In genomic region chr3:152737021-152737908, GRCh38 we compare ENCODE assay signal across 8 cellular contexts.
A peak's percentile ranks its signal among the peaks of the same experiment; 100 is the strongest.
DNase-seq lines count a peak whose midpoint lies in the region; ATAC-seq, FAIRE-seq and TF ChIP-seq lines count a peak whose summit lies in the region.

No MANE protein-coding gene starts in this region.

- H3K36me3 ChIP-seq in aorta (ENCODE audit: control insufficient read depth in 1 of 2, insufficient read depth in 2 of 2, low read length in 1 of 2), result no peaks in the 10 kb centered on the region

- H3K9me3 ChIP-seq in aorta (ENCODE audit: control insufficient read depth, low read length), result no peaks in the 10 kb centered on the region

- FAIRE-seq in GM12892 (lab: Jason Lieb, UNC) (peak; percentile 93), RCC 7860 (lab: Jason Lieb, UNC) (no peak)

- H3K27me3 ChIP-seq in aorta (ENCODE audit: control insufficient read depth in 1 of 2, insufficient read depth in 2 of 2, low read length in 1 of 2), result no peaks in the 10 kb centered on the region

- WGBS in aorta, 2 donors, result 63 to 65% methylated on average over 6 of the region's 6 CpGs

- H3K4me1 ChIP-seq in aorta (ENCODE audit: control insufficient read depth in 1 of 2, insufficient read depth in 2 of 2, low read length in 2 of 2), result no peaks in the 10 kb centered on the region

- no peak for TF ChIP-seq CTCF in epithelial cell of proximal tubule (conservative IDR thresholded peaks at IDR 0.05; ENCODE audit: low read depth, low read length)

- intact Hi-C loops in aorta (cut with DNase I), result no loop called here

- H3K27ac ChIP-seq in aorta (ENCODE audit: low read depth in 1 of 2, low read length in 2 of 2), result no peak overlapping the region

- H3K4me3 ChIP-seq in epithelial cell of proximal tubule (ENCODE audit: low read depth, low read length) (no peak overlapping the region), aorta (ENCODE audit: low read length in 2 of 2) (no peak overlapping the region)

- ATAC-seq in GM21576 (IDR thresholded peaks at IDR 0.05; ENCODE audit: unreplicated experiment), result peak; percentile 99
- no peak for ATAC-seq in aorta (ENCODE audit: low FRiP score)

- no peak for TF ChIP-seq POLR2A in GM12892 (IDR thresholded peaks at IDR 0.05; ENCODE audit: low read depth, low read length)

- DNase-seq in GM12892 (ENCODE audit: insufficient read length), result peak; percentile 7
- peak; percentile 20 for DNase-seq in HK-2 (ENCODE audit: unreplicated experiment)
- peak; percentile 13 for DNase-seq in epithelial cell of proximal tubule (ENCODE audit: low read depth)
- DNase-seq in NCI-H526 treated with DMSO at 0.1 percent for 48 hours (lab: John Stamatoyannopoulos, UW), result no peak
- DNase-seq in aorta, result no peak
- no peak for DNase-seq in 8988T
- no peak for DNase-seq in RCC 7860 (ENCODE audit: low spot score)

Comparison
In these comparisons a context has a peak if more than half of its experiments do, and no peak if none do; other contexts are left out.
1. DNase-seq: peak in GM12892 (single experiment), HK-2 (single experiment) and epithelial cell of proximal tubule (single experiment); none in NCI-H526 treated with DMSO at 0.1 percent for 48 hours (single experiment), aorta (0 of 2), 8988T (single experiment) and RCC 7860 (single experiment).